In genomic region chr5:68380071-68380470, GRCh38 we compare ENCODE assay signal across 19 cellular contexts.
A peak's percentile ranks its signal among the peaks of the same experiment; 100 is the strongest.
DNase-seq lines count a peak whose midpoint lies in the region; ATAC-seq, FAIRE-seq and TF ChIP-seq lines count a peak whose summit lies in the region.
"Had no signal": no experiment of that assay in that cellular context is flagged by ENCODE, and none has a peak within 500 bp of the region (broad histone marks: within the 10 kb centered on the region; RNA-seq: fewer than 3 reads in every experiment).

No MANE protein-coding gene starts in this region.

- peak overlapping the region; percentile 45 for H2AFZ ChIP-seq in parathyroid adenoma

- H3K27ac ChIP-seq in parathyroid adenoma, result no peak overlapping the region

- H3K4me1 Mint-ChIP-seq in stimulated activated naive CD8-positive, alpha-beta T cell treated with anti-CD3 and anti-CD28 coated beads, Interleukin-15, Interleukin-2, amounts not matched to agents 100 ng/mL and 50 ng/mL, for 24 hours (ENCODE audit: low read depth), result peaks cover 72% of the 10 kb centered on the region
- peaks cover 73% of the 10 kb centered on the region for H3K4me1 Mint-ChIP-seq in activated T-helper 2 cell treated with anti-CD3 and anti-CD28 coated beads, Interferon-gamma antibody, Interleukin-2, Interleukin-4, amounts not matched to agents 10 μg/mL and 5 μg/mL and 100 μg/mL, durations not matched to agents 14 hours and 24 hours and 36 hours (ENCODE audit: low read depth)
- peaks cover 59% of the 10 kb centered on the region for H3K4me1 Mint-ChIP-seq in activated T-cell treated with anti-CD3 and anti-CD28 coated beads, Interleukin-2, amount 50 U/mL, for 24 hours (ENCODE audit: low read depth)

- H3K9me3 ChIP-seq in parathyroid adenoma (ENCODE audit: control insufficient read depth, low read length), result no peaks in the 10 kb centered on the region

- no peak overlapping the region for H3K9ac ChIP-seq in parathyroid adenoma

- H3K4me2 ChIP-seq in parathyroid adenoma (ENCODE audit: low read length), result no peak overlapping the region

- H3K4me1 ChIP-seq in parathyroid adenoma, result peaks cover 18% of the 10 kb centered on the region

- H3K36me3 Mint-ChIP-seq in stimulated activated naive CD8-positive, alpha-beta T cell treated with anti-CD3 and anti-CD28 coated beads, Interleukin-15, Interleukin-2, amounts not matched to agents 100 ng/mL and 50 ng/mL, for 24 hours (ENCODE audit: low read depth), result no peaks in the 10 kb centered on the region
- H3K36me3 Mint-ChIP-seq in activated T-helper 2 cell treated with anti-CD3 and anti-CD28 coated beads, Interferon-gamma antibody, Interleukin-2, Interleukin-4, amounts not matched to agents 10 μg/mL and 5 μg/mL and 100 μg/mL, durations not matched to agents 14 hours and 24 hours and 36 hours (ENCODE audit: low read depth), result peaks cover 11% of the 10 kb centered on the region
- H3K36me3 Mint-ChIP-seq in activated T-cell treated with anti-CD3 and anti-CD28 coated beads, Interleukin-2, amount 50 U/mL, for 24 hours (ENCODE audit: low read depth), result no peaks in the 10 kb centered on the region
- H3K36me3 Mint-ChIP-seq: CD8-positive, alpha-beta memory T cell had no signal

- ATAC-seq in stimulated activated naive CD8-positive, alpha-beta T cell treated with anti-CD3 and anti-CD28 coated beads, Interleukin-15, Interleukin-2, amounts not matched to agents 100 U/mL and 50 U/mL, for 24 hours, result no peak
- ATAC-seq: Panc1, Right ventricle myocardium inferior had no signal

- H3K27ac Mint-ChIP-seq in stimulated activated naive CD8-positive, alpha-beta T cell treated with anti-CD3 and anti-CD28 coated beads, Interleukin-15, Interleukin-2, amounts not matched to agents 100 ng/mL and 50 ng/mL, for 24 hours, result peak overlapping the region; percentile 66
- peak overlapping the region; percentile 92 for H3K27ac Mint-ChIP-seq in activated T-helper 2 cell treated with anti-CD3 and anti-CD28 coated beads, Interferon-gamma antibody, Interleukin-2, Interleukin-4, amounts not matched to agents 10 μg/mL and 5 μg/mL and 100 μg/mL, durations not matched to agents 14 hours and 24 hours and 36 hours
- no peak overlapping the region for H3K27ac Mint-ChIP-seq in activated T-cell treated with anti-CD3 and anti-CD28 coated beads, Interleukin-2, amount 50 U/mL, for 24 hours

- no peak for FAIRE-seq in urothelium cell line (lab: Jason Lieb, UNC)
- FAIRE-seq: HTR-8/SVneo had no signal

- H3K4me3 ChIP-seq in parathyroid adenoma (ENCODE audit: low read depth, low read length), result no peak overlapping the region

- intact Hi-C loops in activated T-helper 2 cell treated with anti-CD3 and anti-CD28 coated beads, Interferon-gamma antibody, Interleukin-2, Interleukin-4, amounts not matched to agents 10 μg/mL and 5 μg/mL and 100 μg/mL, durations not matched to agents 14 hours and 24 hours and 36 hours (cut with micrococcal nuclease), result loop anchor here (5.0 kb wide), 1 partner anchor 93 kb away; no protein-coding TSS in a partner anchor

- TF ChIP-seq CTCF in parathyroid adenoma (IDR thresholded peaks at IDR 0.05), result no peak

- H3K27me3 ChIP-seq in parathyroid adenoma (ENCODE audit: control insufficient read depth, insufficient read depth, low read length), result no peaks in the 10 kb centered on the region

- H3K4me3 Mint-ChIP-seq in stimulated activated naive CD8-positive, alpha-beta T cell treated with anti-CD3 and anti-CD28 coated beads, Interleukin-15, Interleukin-2, amounts not matched to agents 100 ng/mL and 50 ng/mL, for 24 hours, result no peak overlapping the region
- no peak overlapping the region for H3K4me3 Mint-ChIP-seq in activated T-helper 2 cell treated with anti-CD3 and anti-CD28 coated beads, Interferon-gamma antibody, Interleukin-2, Interleukin-4, amounts not matched to agents 10 μg/mL and 5 μg/mL and 100 μg/mL, durations not matched to agents 14 hours and 24 hours and 36 hours (ENCODE audit: low read depth)
- no peak overlapping the region for H3K4me3 Mint-ChIP-seq in activated T-cell treated with anti-CD3 and anti-CD28 coated beads, Interleukin-2, amount 50 U/mL, for 24 hours
- H3K4me3 Mint-ChIP-seq: CD8-positive, alpha-beta memory T cell had no signal

- no peaks in the 10 kb centered on the region for H3K79me2 ChIP-seq in parathyroid adenoma

- no peaks in the 10 kb centered on the region for H3K36me3 ChIP-seq in parathyroid adenoma (ENCODE audit: control insufficient read depth, insufficient read depth, low read length)

- peaks cover 11% of the 10 kb centered on the region for H3K9me3 Mint-ChIP-seq in stimulated activated naive CD8-positive, alpha-beta T cell treated with anti-CD3 and anti-CD28 coated beads, Interleukin-15, Interleukin-2, amounts not matched to agents 100 ng/mL and 50 ng/mL, for 24 hours
- H3K9me3 Mint-ChIP-seq in activated T-helper 2 cell treated with anti-CD3 and anti-CD28 coated beads, Interferon-gamma antibody, Interleukin-2, Interleukin-4, amounts not matched to agents 10 μg/mL and 5 μg/mL and 100 μg/mL, durations not matched to agents 14 hours and 24 hours and 36 hours, result peaks cover 18% of the 10 kb centered on the region
- peaks cover 3% of the 10 kb centered on the region for H3K9me3 Mint-ChIP-seq in activated T-cell treated with anti-CD3 and anti-CD28 coated beads, Interleukin-2, amount 50 U/mL, for 24 hours
- H3K9me3 Mint-ChIP-seq: CD8-positive, alpha-beta memory T cell had no signal

- no peaks in the 10 kb centered on the region for H3K27me3 Mint-ChIP-seq in stimulated activated naive CD8-positive, alpha-beta T cell treated with anti-CD3 and anti-CD28 coated beads, Interleukin-15, Interleukin-2, amounts not matched to agents 100 ng/mL and 50 ng/mL, for 24 hours
- H3K27me3 Mint-ChIP-seq in activated T-helper 2 cell treated with anti-CD3 and anti-CD28 coated beads, Interferon-gamma antibody, Interleukin-2, Interleukin-4, amounts not matched to agents 10 μg/mL and 5 μg/mL and 100 μg/mL, durations not matched to agents 14 hours and 24 hours and 36 hours (ENCODE audit: low read depth), result peaks cover 2% of the 10 kb centered on the region
- no peaks in the 10 kb centered on the region for H3K27me3 Mint-ChIP-seq in activated T-cell treated with anti-CD3 and anti-CD28 coated beads, Interleukin-2, amount 50 U/mL, for 24 hours
- H3K27me3 Mint-ChIP-seq: CD8-positive, alpha-beta memory T cell had no signal

- DNase-seq in stimulated activated naive CD8-positive, alpha-beta T cell treated with anti-CD3 and anti-CD28 coated beads, Interleukin-15, Interleukin-2, amounts not matched to agents 100 U/mL and 50 U/mL, for 24 hours, result no peak
- no peak for DNase-seq in activated T-helper 2 cell treated with anti-CD3 and anti-CD28 coated beads, Interferon-gamma antibody, Interleukin-2, Interleukin-4, amounts not matched to agents 10 μg/mL and 5 μg/mL and 100 μg/mL, durations not matched to agents 14 hours and 24 hours and 36 hours (ENCODE audit: low spot score)
- DNase-seq in urothelium cell line (ENCODE audit: low spot score), result no peak
- no peak for DNase-seq in stimulated activated CD4-positive, alpha-beta T cell treated with anti-CD3 and anti-CD28 coated beads, Interleukin-12 subunit alpha, Interleukin-12 subunit beta, amount 100 ng/mL, for 4 hours
- DNase-seq in activated T-cell treated with anti-CD3 and anti-CD28 coated beads, Interleukin-2, amount 50 U/mL, for 24 hours, result no peak
- DNase-seq: AML-193; CD8-positive, alpha-beta memory T cell; DMS 273 treated with DMSO at 0.1 percent for 48 hours; GOT3; NCI-H1092; NCI-H1930; NCI-H2171; NCI-H446 treated with DMSO at 0.1 percent for 48 hours; NCI-H748 treated with DMSO at 0.1 percent for 48 hours had no signal
